In the genomic region with DNA sequence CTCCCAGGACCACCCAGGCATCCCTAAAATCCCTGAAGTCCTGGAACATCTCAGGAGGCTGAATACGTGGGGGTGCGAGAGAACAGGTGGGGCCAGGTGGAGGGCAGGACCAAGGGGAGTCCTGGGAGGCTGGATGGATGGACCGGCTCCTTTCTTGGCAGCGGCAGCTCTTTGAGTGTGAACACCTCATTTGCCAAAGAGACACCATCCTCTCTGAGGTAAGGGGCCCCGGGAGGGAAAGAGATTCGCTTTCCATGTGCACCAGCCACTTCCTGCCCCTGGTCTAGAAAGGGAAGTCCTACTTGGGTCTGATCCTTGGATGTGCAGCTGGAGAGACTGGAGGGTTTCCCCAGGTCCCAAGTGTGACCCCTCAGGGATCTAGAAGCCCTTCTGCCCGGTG, we compare ENCODE assay signal across 2 cellular contexts.
TF ChIP-seq lines count a peak whose summit lies in the region.

No MANE protein-coding gene starts in this region.

TF ChIP-seq in IMR-90, 13 proteins besides CTCF, POLR2A, EP300 and RAD21:
- TF ChIP-seq, protein P1, sequence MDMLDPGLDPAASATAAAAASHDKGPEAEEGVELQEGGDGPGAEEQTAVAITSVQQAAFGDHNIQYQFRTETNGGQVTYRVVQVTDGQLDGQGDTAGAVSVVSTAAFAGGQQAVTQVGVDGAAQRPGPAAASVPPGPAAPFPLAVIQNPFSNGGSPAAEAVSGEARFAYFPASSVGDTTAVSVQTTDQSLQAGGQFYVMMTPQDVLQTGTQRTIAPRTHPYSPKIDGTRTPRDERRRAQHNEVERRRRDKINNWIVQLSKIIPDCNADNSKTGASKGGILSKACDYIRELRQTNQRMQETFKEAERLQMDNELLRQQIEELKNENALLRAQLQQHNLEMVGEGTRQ (IDR thresholded peaks at IDR 0.05; ENCODE audit: low read depth, low read length) = no peak
- TF ChIP-seq, protein P2, sequence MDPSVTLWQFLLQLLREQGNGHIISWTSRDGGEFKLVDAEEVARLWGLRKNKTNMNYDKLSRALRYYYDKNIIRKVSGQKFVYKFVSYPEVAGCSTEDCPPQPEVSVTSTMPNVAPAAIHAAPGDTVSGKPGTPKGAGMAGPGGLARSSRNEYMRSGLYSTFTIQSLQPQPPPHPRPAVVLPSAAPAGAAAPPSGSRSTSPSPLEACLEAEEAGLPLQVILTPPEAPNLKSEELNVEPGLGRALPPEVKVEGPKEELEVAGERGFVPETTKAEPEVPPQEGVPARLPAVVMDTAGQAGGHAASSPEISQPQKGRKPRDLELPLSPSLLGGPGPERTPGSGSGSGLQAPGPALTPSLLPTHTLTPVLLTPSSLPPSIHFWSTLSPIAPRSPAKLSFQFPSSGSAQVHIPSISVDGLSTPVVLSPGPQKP (IDR thresholded peaks at IDR 0.05; ENCODE audit: borderline replicate concordance, low read depth, low read length) = no peak
- TF ChIP-seq FOS (IDR thresholded peaks at IDR 0.05; ENCODE audit: low read depth, low read length) = no peak
- TF ChIP-seq CHD1 (IDR thresholded peaks at IDR 0.05; ENCODE audit: low read depth, low read length) = no peak
- no peak for TF ChIP-seq MAZ (IDR thresholded peaks at IDR 0.05; ENCODE audit: borderline replicate concordance, low read depth, low read length)
- no peak for TF ChIP-seq MXI1 (IDR thresholded peaks at IDR 0.05; ENCODE audit: borderline replicate concordance, low read depth, low read length)
- no peak for TF ChIP-seq RFX5 (IDR thresholded peaks at IDR 0.05; ENCODE audit: low read depth, low read length)
- no peak for TF ChIP-seq SMC3 (IDR thresholded peaks at IDR 0.05; ENCODE audit: low read depth, low read length)
- TF ChIP-seq NFE2L2 (IDR thresholded peaks at IDR 0.05; ENCODE audit: low read depth, low read length) = no peak
- TF ChIP-seq MAFK (IDR thresholded peaks at IDR 0.05; ENCODE audit: low read depth, low read length) = no peak
- TF ChIP-seq RCOR1 (IDR thresholded peaks at IDR 0.05; ENCODE audit: insufficient replicate concordance, low read length) = no peak
- TF ChIP-seq BHLHE40 (IDR thresholded peaks at IDR 0.05; ENCODE audit: low read depth, low read length) = no peak
- TF ChIP-seq CEBPB (IDR thresholded peaks at IDR 0.05; ENCODE audit: low read depth, low read length) = no peak

TF ChIP-seq in H1, 55 proteins besides CTCF, POLR2A, EP300 and RAD21:
- no peak for TF ChIP-seq HDAC2 (IDR thresholded peaks at IDR 0.05; ENCODE audit: borderline replicate concordance in 1 of 2, low read depth in 2 of 2, low read length in 2 of 2)
TF ChIP-seq in H1: peak in this region for 0.
